8 cellular contexts compared by ENCODE assay signal in genomic region chr15:52019394-52020252, GRCh38. TPM values are rescaled to one million over a fixed set of nuclear protein-coding genes. Genes with fewer than 3 reads are reported as not detected.
A peak's percentile ranks its signal among the peaks of the same experiment; 100 is the strongest.
DNase-seq lines count a peak whose midpoint lies in the region; ATAC-seq and TF ChIP-seq lines count a peak whose summit lies in the region.

No MANE protein-coding gene starts in this region.

- peaks cover 27 to 55% (median 36%) of the 10 kb centered on the region in 4 donors for H3K4me1 Mint-ChIP-seq in CD4-positive, alpha-beta memory T cell

- H3K4me3 Mint-ChIP-seq in CD4-positive, alpha-beta memory T cell: peak overlapping the region; percentile 94 to 99 (median 97)

- H3K14ac ChIP-seq in neuronal stem cell (ENCODE audit: low read length): no peak overlapping the region

- peaks cover 43% of the 10 kb centered on the region for H3K4me1 ChIP-seq in CD4-positive, alpha-beta memory T cell (ENCODE audit: insufficient read depth, low read length)
- H3K4me1 ChIP-seq in foreskin keratinocyte (peaks cover 11% of the 10 kb centered on the region), neuronal stem cell (ENCODE audit: control insufficient read depth in 2 of 2, insufficient read depth in 1 of 2, low read depth in 1 of 2, low read length in 2 of 2) (peaks cover 3 to 13% of the 10 kb centered on the region in 2 donors)

- peak overlapping the region; percentile 59 for H3K4me2 ChIP-seq in neuronal stem cell (ENCODE audit: insufficient read depth, low read length, poor library complexity, severe bottlenecking)

- H3K18ac ChIP-seq in neuronal stem cell (ENCODE audit: low read length): peak overlapping the region; percentile 99

- ATAC-seq in GM19328 (IDR thresholded peaks at IDR 0.05; ENCODE audit: unreplicated experiment) (peak; percentile 45), HG03457 (IDR thresholded peaks at IDR 0.05; ENCODE audit: unreplicated experiment) (peak; percentile 37), foreskin keratinocyte (peak; percentile 79)

- no peaks in the 10 kb centered on the region for H3K9me3 Mint-ChIP-seq in CD4-positive, alpha-beta memory T cell

- H4K91ac ChIP-seq in neuronal stem cell (ENCODE audit: low read depth, low read length, poor library complexity): no peak overlapping the region

- POLR2A ChIA-PET in CD4-positive, alpha-beta memory T cell (lab: Charles Lee; ENCODE audit: partially characterized antibody): interaction anchor here (0.6 to 6.1 kb wide), 18 partner anchors 10 to 711 kb away, joined by 3 to 87 read pairs (median 4); partner anchors contain the start of genes BCL2L10 and LEO1

- peak overlapping the region; percentile 83 for H2BK5ac ChIP-seq in neuronal stem cell (ENCODE audit: low read length)

- intact Hi-C loops in CD4-positive, alpha-beta memory T cell (cut with micrococcal nuclease): loop anchor here (1.0 to 2.0 kb wide), 5 partner anchors 26 to 160 kb away; partner anchors contain the start of gene LEO1

- peak overlapping the region; percentile 68 for H2BK120ac ChIP-seq in neuronal stem cell (ENCODE audit: low read depth, low read length)

- peak overlapping the region; percentile 89 for H2AFZ ChIP-seq in neuronal stem cell (ENCODE audit: low read length)

- H3K36me3 ChIP-seq in CD4-positive, alpha-beta memory T cell (ENCODE audit: insufficient read depth, low read length): no peaks in the 10 kb centered on the region
- peaks cover 0 to 4% of the 10 kb centered on the region in 2 donors for H3K36me3 ChIP-seq in neuronal stem cell (replicated peaks in 1 of 2; ENCODE audit: control insufficient read depth in 2 of 2, insufficient read depth in 2 of 2, low read length in 2 of 2)

- CTCF ChIA-PET in CD4-positive, alpha-beta memory T cell (lab: Charles Lee; ENCODE audit: partially characterized antibody): interaction anchor here (0.7 to 2.6 kb wide), 11 partner anchors 21 to 505 kb away, joined by 3 to 12 read pairs (median 6); partner anchors contain the start of gene LEO1

- peak overlapping the region; percentile 59 to 78 for H3K4me3 ChIP-seq in CD4-positive, alpha-beta memory T cell (ENCODE audit: low read length in 2 of 2)
- H3K4me3 ChIP-seq in neuronal stem cell (ENCODE audit: low read length in 2 of 2): peak overlapping the region; percentile 58 to 97

- DNase-seq in CD4-positive, alpha-beta memory T cell: peak; percentile 58 to 76 (median 68)
- DNase-seq in RPMI8226 (peak; percentile 90), activated gamma-delta T cell treated with Interleukin-2 at 50 U/mL for 16 hours (peak; percentile 48), foreskin keratinocyte (peak; percentile 56 to 75), neuronal stem cell (ENCODE audit: low spot score) (peak; percentile 57), stromal cell of bone marrow (ENCODE audit: low read depth) (peak; percentile 88)

- peak overlapping the region; percentile 98 to 99 (median 98) for H3K27ac Mint-ChIP-seq in CD4-positive, alpha-beta memory T cell

- peak overlapping the region; percentile 89 for H3K23ac ChIP-seq in neuronal stem cell (ENCODE audit: low read depth, low read length, poor library complexity)

- H2AK5ac ChIP-seq in neuronal stem cell (ENCODE audit: low read depth, low read length): no peak overlapping the region

- H3K27me3 ChIP-seq in CD4-positive, alpha-beta memory T cell (ENCODE audit: insufficient read depth, low read length): no peaks in the 10 kb centered on the region
- no peaks in the 10 kb centered on the region for H3K27me3 ChIP-seq in foreskin keratinocyte
- H3K27me3 ChIP-seq in neuronal stem cell (ENCODE audit: control insufficient read depth in 3 of 3, insufficient read depth in 3 of 3, low read depth in 1 of 3, low read length in 3 of 3): no peaks in the 10 kb centered on the region

- no peaks in the 10 kb centered on the region for H3K79me1 ChIP-seq in neuronal stem cell (ENCODE audit: low read depth, low read length)

- H2BK12ac ChIP-seq in neuronal stem cell (ENCODE audit: low read length): no peak overlapping the region

- H3K27me3 Mint-ChIP-seq in CD4-positive, alpha-beta memory T cell: no peaks in the 10 kb centered on the region

- no peak overlapping the region for H4K8ac ChIP-seq in neuronal stem cell (ENCODE audit: low read depth, low read length)

- TF ChIP-seq CTCF in foreskin keratinocyte (conservative IDR thresholded peaks at IDR 0.05): no peak

- H3K9me3 ChIP-seq in CD4-positive, alpha-beta memory T cell (ENCODE audit: control insufficient read depth in 1 of 2, low read length in 2 of 2): no peaks in the 10 kb centered on the region
- H3K9me3 ChIP-seq in neuronal stem cell (replicated peaks in 1 of 2; ENCODE audit: control insufficient read depth in 2 of 2, insufficient read depth in 1 of 2, low read depth in 1 of 2, low read length in 2 of 2): peaks cover 0 to 3% of the 10 kb centered on the region in 2 donors

- H3K36me3 Mint-ChIP-seq in CD4-positive, alpha-beta memory T cell: peaks cover 0 to 9% of the 10 kb centered on the region in 2 donors

- H3K27ac ChIP-seq in CD4-positive, alpha-beta memory T cell (ENCODE audit: low read depth, low read length): peak overlapping the region; percentile 89
- H3K27ac ChIP-seq in foreskin keratinocyte: peak overlapping the region; percentile 99
- H3K27ac ChIP-seq in neuronal stem cell (replicated peaks; ENCODE audit: low read length): peak overlapping the region; percentile 99

- peak overlapping the region; percentile 60 for H2BK15ac ChIP-seq in neuronal stem cell (ENCODE audit: low read length)

- no CpG with 5 or more reads among the region's 100 CpGs for WGBS in neuronal stem cell (ENCODE audit: extremely low coverage in 2 of 2, insufficient read length in 2 of 2, insufficient replicate concordance in 1 of 2), 2 donors

- peak overlapping the region; percentile 97 for H3K9ac ChIP-seq in neuronal stem cell (ENCODE audit: low read depth, low read length, poor library complexity)

- no peak overlapping the region for H3K4ac ChIP-seq in neuronal stem cell (ENCODE audit: low read length)

RNA-seq across cellular contexts. Expression of gene MAPK6, which starts 0.6 kb away (rescaled TPM):
- total RNA-seq in CD4-positive, alpha-beta memory T cell: 10 to 100 TPM; 18.2 to 24.0 TPM
- polyA plus RNA-seq in CD4-positive, alpha-beta memory T cell: 1 to 10 TPM; 7.1 to 8.0 TPM
- 76.6 and 78.2 TPM in 2 replicates for total RNA-seq in foreskin keratinocyte
- 16.6 and 19.8 TPM in 2 replicates for polyA plus RNA-seq in foreskin keratinocyte
- polyA plus RNA-seq in neuronal stem cell (2013, experiment 1 of 2): 55.3 TPM
- polyA plus RNA-seq in neuronal stem cell (2013, experiment 2 of 2): 55.3 TPM

RNA-seq across cellular contexts. Expression of gene LEO1, which starts 48.0 kb away (rescaled TPM):
- 10 to 100 TPM; 21.7 to 22.2 TPM for total RNA-seq in CD4-positive, alpha-beta memory T cell
- 10 to 100 TPM; 12.6 to 28.0 TPM for polyA plus RNA-seq in CD4-positive, alpha-beta memory T cell
- 33.3 and 38.3 TPM in 2 replicates for total RNA-seq in foreskin keratinocyte
- 17.8 and 20.3 TPM in 2 replicates for polyA plus RNA-seq in foreskin keratinocyte
- polyA plus RNA-seq in neuronal stem cell (2013, experiment 1 of 2): 23.2 TPM
- 22.6 TPM for polyA plus RNA-seq in neuronal stem cell (2013, experiment 2 of 2)

Comparison
In these comparisons a context has a peak if more than half of its experiments do, and no peak if none do; other contexts are left out.
1. Peak in every context shown above with its lines: DNase-seq, ATAC-seq, H3K4me3 ChIP-seq and H3K27ac ChIP-seq.